In the genomic region with DNA sequence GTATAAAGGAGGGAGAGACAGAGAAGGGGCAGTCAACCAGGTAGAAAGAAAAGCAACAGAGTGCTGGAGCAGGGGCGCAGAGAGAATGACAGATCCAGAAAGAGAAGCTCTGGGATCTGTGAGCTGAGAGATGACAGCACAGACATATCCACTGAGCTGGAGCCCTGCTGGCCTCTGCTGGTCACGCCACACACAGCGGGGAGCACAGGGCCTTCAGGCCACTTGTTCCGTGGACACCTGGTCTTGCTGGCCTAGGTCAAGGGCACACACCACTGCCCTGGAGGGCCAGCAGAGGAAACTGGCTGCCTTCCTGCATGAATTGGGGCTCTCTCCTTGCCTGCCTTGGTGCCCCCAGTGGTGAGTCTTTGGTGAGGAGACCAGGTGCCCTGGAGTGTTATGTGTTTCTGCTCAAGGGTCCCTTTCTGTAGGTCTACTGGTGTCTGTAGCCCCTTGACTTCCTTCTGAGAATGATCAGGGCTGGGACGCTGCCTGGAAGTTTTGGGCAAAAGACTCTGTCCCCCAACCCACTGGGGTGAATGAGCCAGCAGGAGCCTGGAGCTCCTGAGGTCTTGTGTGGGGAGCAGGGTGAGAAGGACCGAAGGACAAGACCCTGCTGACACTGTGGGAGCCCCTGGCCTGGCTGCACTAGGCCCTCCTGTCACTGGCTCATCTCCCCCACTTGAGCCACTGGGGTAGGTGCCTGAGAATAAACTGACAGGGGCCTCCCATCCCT, we compare ENCODE assay signal across 17 cellular contexts. TPM values are rescaled to one million over a fixed set of nuclear protein-coding genes. Genes with fewer than 3 reads are reported as not detected.
DNase-seq lines count a peak whose midpoint lies in the region; ATAC-seq, FAIRE-seq and TF ChIP-seq lines count a peak whose summit lies in the region.
"Had no signal": no experiment of that assay in that cellular context is flagged by ENCODE, and none has a peak within 500 bp of the region (broad histone marks: within the 10 kb centered on the region; RNA-seq: fewer than 3 reads in every experiment).

No MANE protein-coding gene starts in this region.

- CTCF ChIA-PET in activated CD4-positive, alpha-beta memory T cell treated with anti-CD3 and anti-CD28 coated beads, Interleukin-2, amount 10 ng/mL, durations not matched to agents 7 days and 5 days (lab: Charles Lee), result no interaction called here
- CTCF ChIA-PET in activated CD4-positive, alpha-beta memory T cell treated with anti-CD3 and anti-CD28 coated beads for 36 hours (lab: Charles Lee), result no interaction called here

- no peak overlapping the region for H3K9ac ChIP-seq in kidney (ENCODE audit: low read length in 2 of 2)

- peaks cover 2 to 22% of the 10 kb centered on the region in 2 donors for H3K9me3 ChIP-seq in kidney (ENCODE audit: control insufficient read depth in 1 of 2, low read length in 2 of 2)
- H3K9me3 ChIP-seq in tibial artery, result peaks cover 0 to 13% (median 9%) of the 10 kb centered on the region in 3 donors

- H3K36me3 ChIP-seq in kidney (ENCODE audit: control insufficient read depth in 1 of 2, insufficient read depth in 2 of 2, low read length in 2 of 2) (no peaks in the 10 kb centered on the region), tibial artery (no peaks in the 10 kb centered on the region)
- H3K36me3 ChIP-seq: ascending aorta, neutrophil had no signal

- no peaks in the 10 kb centered on the region for H3K27me3 Mint-ChIP-seq in activated CD4-positive, alpha-beta memory T cell treated with anti-CD3 and anti-CD28 coated beads, Interleukin-2, amount 10 ng/mL, durations not matched to agents 7 days and 5 days
- H3K27me3 Mint-ChIP-seq in activated CD4-positive, alpha-beta memory T cell treated with anti-CD3 and anti-CD28 coated beads for 36 hours, result peaks cover 2% of the 10 kb centered on the region
- H3K27me3 Mint-ChIP-seq: IgD-negative memory B cell had no signal

- DNase-seq in activated CD4-positive, alpha-beta memory T cell treated with anti-CD3 and anti-CD28 coated beads, Interleukin-2, amount 10 ng/mL, durations not matched to agents 7 days and 5 days, result peak; percentile 2
- no peak for DNase-seq in activated CD4-positive, alpha-beta memory T cell treated with anti-CD3 and anti-CD28 coated beads for 36 hours
- DNase-seq in amniotic epithelial cell (ENCODE audit: low read depth) (peak; percentile 22), kidney (peak; percentile 56), tibial artery (no peak), RPMI8226 (no peak)
- DNase-seq in stimulated activated CD4-positive, alpha-beta T cell treated with anti-CD3 and anti-CD28 coated beads, Interleukin-4, amount 100 ng/mL, for 4 hours, result no peak
- DNase-seq: GDM1; NCI-H2029 treated with DMSO at 0.1 percent for 48 hours; stimulated activated naive B cell treated with anti-CD40 and anti-IgM and Interleukin-4, amounts not matched to agents 10 μg/mL and 1 μg/mL and 100 μg/mL, for 72 hours; T-helper 17 cell had no signal

- no peak overlapping the region for H3K27ac Mint-ChIP-seq in activated CD4-positive, alpha-beta memory T cell treated with anti-CD3 and anti-CD28 coated beads, Interleukin-2, amount 10 ng/mL, durations not matched to agents 7 days and 5 days
- no peak overlapping the region for H3K27ac Mint-ChIP-seq in activated CD4-positive, alpha-beta memory T cell treated with anti-CD3 and anti-CD28 coated beads for 36 hours
- H3K27ac Mint-ChIP-seq: IgD-negative memory B cell; stimulated activated naive B cell treated with anti-CD40 and anti-IgM and Interleukin-4, amounts not matched to agents 10 μg/mL and 1 μg/mL and 100 μg/mL, for 72 hours; T-helper 17 cell had no signal

- POLR2A ChIA-PET in activated CD4-positive, alpha-beta memory T cell treated with anti-CD3 and anti-CD28 coated beads, Interleukin-2, amount 10 ng/mL, durations not matched to agents 7 days and 5 days (lab: Charles Lee), result no interaction called here
- POLR2A ChIA-PET in activated CD4-positive, alpha-beta memory T cell treated with anti-CD3 and anti-CD28 coated beads for 36 hours (lab: Charles Lee), result no interaction called here

- TF ChIP-seq CTCF in kidney (IDR thresholded peaks at IDR 0.05; ENCODE audit: borderline replicate concordance, extremely low read depth, insufficient read depth) (no peak), tibial artery (IDR thresholded peaks at IDR 0.05) (peak; percentile 48 to 57)

- H3K27ac ChIP-seq in kidney (ENCODE audit: low read depth in 2 of 2, low read length in 2 of 2) (no peak overlapping the region), tibial artery (no peak overlapping the region)
- H3K27ac ChIP-seq: A549, ascending aorta, neutrophil had no signal

- no peaks in the 10 kb centered on the region for H3K27me3 ChIP-seq in tibial artery
- H3K27me3 ChIP-seq: ascending aorta, neutrophil had no signal

- H3K9me3 Mint-ChIP-seq in activated CD4-positive, alpha-beta memory T cell treated with anti-CD3 and anti-CD28 coated beads, Interleukin-2, amount 10 ng/mL, durations not matched to agents 7 days and 5 days, result peaks cover 22% of the 10 kb centered on the region
- peaks cover 25% of the 10 kb centered on the region for H3K9me3 Mint-ChIP-seq in activated CD4-positive, alpha-beta memory T cell treated with anti-CD3 and anti-CD28 coated beads for 36 hours

- no peak for ATAC-seq in HG02938 (IDR thresholded peaks at IDR 0.05; ENCODE audit: unreplicated experiment)
- ATAC-seq: T-helper 17 cell had no signal

- no peaks in the 10 kb centered on the region for H3K4me1 Mint-ChIP-seq in activated CD4-positive, alpha-beta memory T cell treated with anti-CD3 and anti-CD28 coated beads, Interleukin-2, amount 10 ng/mL, durations not matched to agents 7 days and 5 days
- H3K4me1 Mint-ChIP-seq in activated CD4-positive, alpha-beta memory T cell treated with anti-CD3 and anti-CD28 coated beads for 36 hours (ENCODE audit: low read depth), result no peaks in the 10 kb centered on the region
- H3K4me1 Mint-ChIP-seq: IgD-negative memory B cell; stimulated activated naive B cell treated with anti-CD40 and anti-IgM and Interleukin-4, amounts not matched to agents 10 μg/mL and 1 μg/mL and 100 μg/mL, for 72 hours had no signal

- peaks cover 4% of the 10 kb centered on the region for H3K36me3 Mint-ChIP-seq in activated CD4-positive, alpha-beta memory T cell treated with anti-CD3 and anti-CD28 coated beads, Interleukin-2, amount 10 ng/mL, durations not matched to agents 7 days and 5 days (ENCODE audit: low read depth)
- peaks cover 6% of the 10 kb centered on the region for H3K36me3 Mint-ChIP-seq in activated CD4-positive, alpha-beta memory T cell treated with anti-CD3 and anti-CD28 coated beads for 36 hours

- FAIRE-seq in kidney (lab: Jason Lieb, UNC), result no peak
- FAIRE-seq: A549, islet of Langerhans had no signal

- H3K4me3 ChIP-seq in kidney (ENCODE audit: low read length in 2 of 2) (no peak overlapping the region), tibial artery (no peak overlapping the region)
- H3K4me3 ChIP-seq: A549, ascending aorta had no signal

- H3K4me3 Mint-ChIP-seq in activated CD4-positive, alpha-beta memory T cell treated with anti-CD3 and anti-CD28 coated beads, Interleukin-2, amount 10 ng/mL, durations not matched to agents 7 days and 5 days, result no peak overlapping the region
- H3K4me3 Mint-ChIP-seq in activated CD4-positive, alpha-beta memory T cell treated with anti-CD3 and anti-CD28 coated beads for 36 hours, result no peak overlapping the region
- H3K4me3 Mint-ChIP-seq: IgD-negative memory B cell; stimulated activated naive B cell treated with anti-CD40 and anti-IgM and Interleukin-4, amounts not matched to agents 10 μg/mL and 1 μg/mL and 100 μg/mL, for 72 hours; T-helper 17 cell had no signal

- no peaks in the 10 kb centered on the region for H3K4me1 ChIP-seq in kidney (ENCODE audit: control insufficient read depth in 1 of 2, insufficient read depth in 1 of 2, low read depth in 1 of 2, low read length in 2 of 2)
- no peaks in the 10 kb centered on the region for H3K4me1 ChIP-seq in tibial artery
- H3K4me1 ChIP-seq: A549, ascending aorta had no signal

- intact Hi-C loops in activated CD4-positive, alpha-beta memory T cell treated with anti-CD3 and anti-CD28 coated beads for 36 hours (cut with micrococcal nuclease), result no loop called here
- intact Hi-C loops in kidney (cut with DNase I) (no loop called here), tibial artery (cut with DNase I; ENCODE audit: low total_unique reads) (loop anchor here (5.0 kb wide), 1 partner anchor 237 kb away; no protein-coding TSS in a partner anchor)

RNA-seq across cellular contexts. Expression of gene ADAMTS2, which starts 59.2 kb away (rescaled TPM):
- not detected for total RNA-seq in activated CD4-positive, alpha-beta memory T cell treated with anti-CD3 and anti-CD28 coated beads, Interleukin-2, amount 10 ng/mL, durations not matched to agents 7 days and 5 days
- not detected for total RNA-seq in activated CD4-positive, alpha-beta memory T cell treated with anti-CD3 and anti-CD28 coated beads for 36 hours
- total RNA-seq in kidney, result 13.6 TPM
- 2.0 TPM for polyA plus RNA-seq in kidney (ENCODE audit: insufficient read depth, low read depth, low replicate concordance)
- total RNA-seq: T-helper 17 cell had no signal
- polyA plus RNA-seq: A549, IgD-negative memory B cell had no signal

Comparison
In these comparisons a context has a peak if more than half of its experiments do, and no peak if none do; other contexts are left out.
1. DNase-seq: peak in activated CD4-positive, alpha-beta memory T cell treated with anti-CD3 and anti-CD28 coated beads, Interleukin-2, amount 10 ng/mL, durations not matched to agents 7 days and 5 days (single experiment), amniotic epithelial cell (single experiment) and kidney (single experiment); none in activated CD4-positive, alpha-beta memory T cell treated with anti-CD3 and anti-CD28 coated beads for 36 hours (single experiment), tibial artery (0 of 2), stimulated activated CD4-positive, alpha-beta T cell treated with anti-CD3 and anti-CD28 coated beads, Interleukin-4, amount 100 ng/mL, for 4 hours (0 of 2) and RPMI8226 (single experiment).
2. RNA of gene ADAMTS2, which starts 59.2 kb away (total RNA-seq): 13.6 TPM in kidney (single experiment); not detected in activated CD4-positive, alpha-beta memory T cell treated with anti-CD3 and anti-CD28 coated beads for 36 hours and not detected in activated CD4-positive, alpha-beta memory T cell treated with anti-CD3 and anti-CD28 coated beads, Interleukin-2, amount 10 ng/mL, durations not matched to agents 7 days and 5 days; every median in the first group is over 10 times any median in the second.